Comparison of ENCODE assay signal across 11 cellular contexts in the genomic region with DNA sequence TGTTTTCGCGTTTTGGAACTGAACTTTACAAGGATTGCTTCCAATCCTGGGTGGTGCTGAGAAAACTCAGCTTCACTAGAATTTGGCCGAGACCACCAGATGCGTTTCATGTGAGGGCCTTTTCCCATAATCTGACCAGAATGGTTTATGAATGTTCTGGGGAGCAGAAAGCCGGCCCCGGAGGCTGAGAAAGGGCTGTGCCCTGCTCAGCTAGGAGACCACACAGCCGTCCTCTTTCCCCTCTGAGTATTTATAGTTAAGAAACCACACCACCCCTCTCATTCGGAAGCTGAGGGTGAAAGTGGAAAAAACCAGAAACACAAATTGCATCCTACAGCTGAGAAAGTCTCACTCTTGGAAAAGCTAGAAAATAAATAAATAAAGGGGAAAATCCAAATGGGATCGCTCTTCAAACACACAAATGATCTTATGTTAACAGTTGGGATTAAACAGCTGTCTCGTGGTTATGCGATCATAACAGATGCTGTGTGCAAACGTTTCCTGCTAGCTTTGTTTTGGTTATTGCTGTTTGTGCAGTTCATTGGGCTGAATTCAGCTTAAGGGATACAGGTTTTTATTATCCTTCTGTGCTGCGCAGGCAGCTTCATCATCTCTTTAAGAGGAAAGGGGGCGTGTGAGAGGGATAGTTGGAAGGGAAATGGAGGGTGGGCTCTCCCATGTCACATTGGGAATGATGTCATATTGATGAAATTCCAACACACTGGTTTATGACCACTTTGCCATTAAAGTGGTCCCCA.
A peak's percentile ranks its signal among the peaks of the same experiment; 100 is the strongest.
DNase-seq lines count a peak whose midpoint lies in the region; ATAC-seq and TF ChIP-seq lines count a peak whose summit lies in the region.
"Had no signal": no experiment of that assay in that cellular context is flagged by ENCODE, and none has a peak within 500 bp of the region (broad histone marks: within the 10 kb centered on the region; RNA-seq: fewer than 3 reads in every experiment).

No MANE protein-coding gene starts in this region.

- H2AFZ ChIP-seq in IMR-90 (replicated peaks; ENCODE audit: low read length, poor library complexity) (peak overlapping the region; percentile 29), hepatocyte (no peak overlapping the region)

- peak overlapping the region in 1 of 2 experiments; percentile 58; a peak in 1 of 4 replicates for H4K8ac ChIP-seq in IMR-90 (ENCODE audit: low read depth in 2 of 2, low read length in 2 of 2)

- H2BK15ac ChIP-seq in IMR-90 (ENCODE audit: low read depth, low read length): peak overlapping the region; percentile 60; the same call in 2 of the 3 replicates

- no TSS peak for BruUV-seq in IMR-90 (replicated peaks; lab: Mats Ljungman, UMichigan)

- no peaks in the 10 kb centered on the region for H3K27me3 ChIP-seq in IMR-90 (ENCODE audit: control insufficient read depth, insufficient read depth, low read length)
- H3K27me3 ChIP-seq in hepatocyte: no peaks in the 10 kb centered on the region

- peak overlapping the region; percentile 60 for H3K4me2 ChIP-seq in IMR-90 (ENCODE audit: low read depth, low read length)
- peak overlapping the region; percentile 16 for H3K4me2 ChIP-seq in hepatocyte

- H3K4ac ChIP-seq in IMR-90 (ENCODE audit: low read depth, low read length): peak overlapping the region; percentile 77

- H3K79me1 ChIP-seq in IMR-90 (ENCODE audit: low read depth in 1 of 2, low read length in 2 of 2): no peaks in the 10 kb centered on the region

- H3K79me2 ChIP-seq in hepatocyte: no peaks in the 10 kb centered on the region

- H4K20me1 ChIP-seq in IMR-90 (ENCODE audit: insufficient read depth, low read length) (no peaks in the 10 kb centered on the region), hepatocyte (ENCODE audit: insufficient read depth, poor library complexity, severe bottlenecking) (no peaks in the 10 kb centered on the region)

- no peak for TF ChIP-seq RAD21 in IMR-90 (IDR thresholded peaks at IDR 0.05; ENCODE audit: low read length)

- peak overlapping the region; percentile 54; the same call in 1 of the 2 replicates for H2BK20ac ChIP-seq in IMR-90 (ENCODE audit: low read depth, low read length)

- peak overlapping the region; percentile 53; the same call in 1 of the 2 replicates for H2AK5ac ChIP-seq in IMR-90 (ENCODE audit: low read depth, low read length)

- H3K23ac ChIP-seq in IMR-90 (ENCODE audit: low read depth, low read length): peak overlapping the region; percentile 6; the same call in 1 of the 2 replicates

- POLR2A ChIA-PET in IMR-90 (lab: Charles Lee; ENCODE audit: unreplicated experiment): no interaction called here

- dilution Hi-C loops in IMR-90 (cut with HindIII; ENCODE audit: low sequenced_read_pairs, unreplicated experiment): no loop called here

- ATAC-seq in IMR-90 (ENCODE audit: low read depth) (peak; percentile 82), HG02588 (IDR thresholded peaks at IDR 0.05; ENCODE audit: unreplicated experiment) (no peak)

- TF ChIP-seq CTCF in IMR-90 (conservative IDR thresholded peaks at IDR 0.05; ENCODE audit: low read depth, low read length) (no peak), astrocyte of the spinal cord (IDR thresholded peaks at IDR 0.05; ENCODE audit: low read depth, low read length) (no peak), hepatocyte (IDR thresholded peaks at IDR 0.05; ENCODE audit: poor library complexity) (no peak)

- TF ChIP-seq POLR2A in IMR-90 (IDR thresholded peaks at IDR 0.05; ENCODE audit: low read depth, low read length): no peak

- H3K27ac ChIP-seq in IMR-90 (ENCODE audit: insufficient read depth, low read length) (peak overlapping the region; percentile 56; the same call in 1 of the 2 replicates), hepatocyte (peak overlapping the region; percentile 35), skin epidermis (peak overlapping the region in 14 of 21 experiments; percentile 22 to 70 (median 44))

- H4K5ac ChIP-seq in IMR-90 (ENCODE audit: low read depth, low read length): peak overlapping the region; percentile 10; the same call in 1 of the 2 replicates

- no peak overlapping the region for H3K56ac ChIP-seq in IMR-90 (ENCODE audit: extremely low read depth, insufficient read depth, low read length)

- H3K4me3 ChIP-seq in IMR-90 (ENCODE audit: insufficient read depth, low read depth, low read length) (no peak overlapping the region), astrocyte of the spinal cord (ENCODE audit: low read depth, low read length) (no peak overlapping the region), hepatocyte (no peak overlapping the region), skin epidermis (no peak overlapping the region)

- peak overlapping the region; percentile 34 for H3K18ac ChIP-seq in IMR-90 (ENCODE audit: low read depth, low read length)

- 0% methylated on average over 3 of the region's 14 CpGs; no CpG with 5 or more reads in 1 of the 2 experiments for WGBS in IMR-90 (ENCODE audit: extremely low coverage in 2 of 2, insufficient read length in 1 of 2), 2 experiments
- 52% methylated on average over 14 of the region's 14 CpGs for WGBS in hepatocyte (ENCODE audit: low lambda C conversion rate, missing lambda C conversion rate)

- peak overlapping the region; percentile 75 for H2BK120ac ChIP-seq in IMR-90 (ENCODE audit: low read depth, low read length)

- in situ Hi-C loops in IMR-90 (cut with MboI; ENCODE audit: low sequenced_read_pairs): no loop called here
- in situ Hi-C loops in astrocyte of the spinal cord (cut with HindIII; ENCODE audit: low sequenced_read_pairs): no loop called here

- no peak overlapping the region for H2AK9ac ChIP-seq in IMR-90 (replicated peaks; ENCODE audit: low read depth, low read length, poor library complexity)

- H3K9me1 ChIP-seq in IMR-90 (ENCODE audit: insufficient read depth, low read length): peaks cover 5% of the 10 kb centered on the region

- peak overlapping the region; percentile 33; the same call in 1 of the 2 replicates for H4K91ac ChIP-seq in IMR-90 (ENCODE audit: insufficient read depth, low read depth, low read length)

- DNase-seq in IMR-90 (peak; percentile 92), astrocyte of the spinal cord (ENCODE audit: low read depth, low spot score) (peak; percentile 54), hepatocyte (ENCODE audit: low spot score) (peak; percentile 30), ureter (ENCODE audit: low spot score) (no peak), NCI-H2171 (lab: John Stamatoyannopoulos, UW) (no peak), NCI-H1105 (lab: John Stamatoyannopoulos, UW) (no peak)
- DNase-seq: activated naive CD4-positive, alpha-beta T cell; NCI-H2227 treated with DMSO at 0.1 percent for 48 hours; stimulated activated CD4-positive, alpha-beta T cell treated with anti-CD3 and anti-CD28 coated beads, Interleukin-12 subunit alpha, Interleukin-12 subunit beta, amount 100 ng/mL, for 4 hours had no signal

- peak overlapping the region; percentile 63 for H3K14ac ChIP-seq in IMR-90 (replicated peaks; ENCODE audit: low read depth, low read length)

- H3K4me1 ChIP-seq in IMR-90 (ENCODE audit: control insufficient read depth, insufficient read depth, low read length) (peaks cover 7% of the 10 kb centered on the region), hepatocyte (ENCODE audit: insufficient read depth) (no peaks in the 10 kb centered on the region)

- H3K9me2 ChIP-seq in hepatocyte (replicated peaks; ENCODE audit: insufficient read depth): no peaks in the 10 kb centered on the region

- H3K36me3 ChIP-seq in IMR-90 (ENCODE audit: control insufficient read depth, insufficient read depth, low read length): no peaks in the 10 kb centered on the region
- H3K36me3 ChIP-seq in hepatocyte (replicated peaks; ENCODE audit: insufficient read depth, low read depth): no peaks in the 10 kb centered on the region

- H2BK5ac ChIP-seq in IMR-90 (ENCODE audit: low read depth, low read length, poor library complexity, severe bottlenecking): no peak overlapping the region

- H3K9me3 ChIP-seq in IMR-90 (ENCODE audit: control insufficient read depth, insufficient read depth, low read length) (no peaks in the 10 kb centered on the region), hepatocyte (ENCODE audit: low read depth) (no peaks in the 10 kb centered on the region)

- H3K9ac ChIP-seq in IMR-90 (ENCODE audit: low read depth, low read length): peak overlapping the region; percentile 15; the same call in 1 of the 2 replicates

- intact Hi-C loops in IMR-90 (cut with micrococcal nuclease): no loop called here

- CTCF ChIA-PET in IMR-90 (lab: Yijun Ruan, JAX): interaction anchor here (0.6 to 1.4 kb wide), 6 partner anchors 12 to 964 kb away, joined by 3 to 4 read pairs (median 3); no protein-coding TSS in a partner anchor

TF ChIP-seq in IMR-90, 13 proteins besides CTCF, POLR2A, EP300 and RAD21:
- TF ChIP-seq CHD1 (IDR thresholded peaks at IDR 0.05; ENCODE audit: low read depth, low read length) (no peak), SMC3 (IDR thresholded peaks at IDR 0.05; ENCODE audit: low read depth, low read length) (no peak), MAFK (IDR thresholded peaks at IDR 0.05; ENCODE audit: low read depth, low read length) (no peak), USF2 (IDR thresholded peaks at IDR 0.05; ENCODE audit: low read depth, low read length) (no peak), RFX5 (IDR thresholded peaks at IDR 0.05; ENCODE audit: low read depth, low read length) (no peak), MAZ (IDR thresholded peaks at IDR 0.05; ENCODE audit: borderline replicate concordance, low read depth, low read length) (no peak; the same call in 1 of the 2 replicates), MXI1 (IDR thresholded peaks at IDR 0.05; ENCODE audit: borderline replicate concordance, low read depth, low read length) (no peak), BHLHE40 (IDR thresholded peaks at IDR 0.05; ENCODE audit: low read depth, low read length) (no peak), RCOR1 (IDR thresholded peaks at IDR 0.05; ENCODE audit: insufficient replicate concordance, low read length) (no peak), FOS (IDR thresholded peaks at IDR 0.05; ENCODE audit: low read depth, low read length) (no peak)
- TF ChIP-seq, protein P1, sequence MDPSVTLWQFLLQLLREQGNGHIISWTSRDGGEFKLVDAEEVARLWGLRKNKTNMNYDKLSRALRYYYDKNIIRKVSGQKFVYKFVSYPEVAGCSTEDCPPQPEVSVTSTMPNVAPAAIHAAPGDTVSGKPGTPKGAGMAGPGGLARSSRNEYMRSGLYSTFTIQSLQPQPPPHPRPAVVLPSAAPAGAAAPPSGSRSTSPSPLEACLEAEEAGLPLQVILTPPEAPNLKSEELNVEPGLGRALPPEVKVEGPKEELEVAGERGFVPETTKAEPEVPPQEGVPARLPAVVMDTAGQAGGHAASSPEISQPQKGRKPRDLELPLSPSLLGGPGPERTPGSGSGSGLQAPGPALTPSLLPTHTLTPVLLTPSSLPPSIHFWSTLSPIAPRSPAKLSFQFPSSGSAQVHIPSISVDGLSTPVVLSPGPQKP (IDR thresholded peaks at IDR 0.05; ENCODE audit: borderline replicate concordance, low read depth, low read length): no peak

Comparison
In these comparisons a context has a peak if more than half of its experiments do, and no peak if none do; other contexts are left out.
1. DNase-seq: peak in IMR-90 (single experiment), astrocyte of the spinal cord (single experiment) and hepatocyte (single experiment); none in ureter (single experiment), NCI-H2171 (single experiment) and NCI-H1105 (single experiment).
2. Peak in every context shown above with its lines, with median percentiles within 50 percentile points of each other: H3K27ac ChIP-seq.